Comparison of ENCODE assay signal across 8 cellular contexts in genomic region chr5:162209005-162209605, GRCh38.
A peak's percentile ranks its signal among the peaks of the same experiment; 100 is the strongest.
DNase-seq lines count a peak whose midpoint lies in the region; ATAC-seq and TF ChIP-seq lines count a peak whose summit lies in the region.

No MANE protein-coding gene starts in this region.

- H3K4me1 ChIP-seq in uterus, result no peaks in the 10 kb centered on the region

- no peaks in the 10 kb centered on the region for H3K36me3 ChIP-seq in uterus

- H3K9me3 Mint-ChIP-seq in activated naive CD4-positive, alpha-beta T cell treated with anti-CD3 and anti-CD28 coated beads for 36 hours, result peaks cover 2% of the 10 kb centered on the region

- ATAC-seq in GM21825 (IDR thresholded peaks at IDR 0.05; ENCODE audit: unreplicated experiment) (peak; percentile 92), omental fat pad (ENCODE audit: low FRiP score) (no peak)

- peak; percentile 13 for DNase-seq in activated naive CD4-positive, alpha-beta T cell treated with anti-CD3 and anti-CD28 coated beads for 36 hours
- DNase-seq in activated naive CD4-positive, alpha-beta T cell (lab: John Stamatoyannopoulos, UW), result no peak
- peak; percentile 14 for DNase-seq in Jurkat, Clone E6-1 (ENCODE audit: low read depth, low spot score)
- DNase-seq in UCSD-AML1 (lab: John Stamatoyannopoulos, UW; ENCODE audit: unreplicated experiment) (peak; percentile 41), iris pigment epithelial cell (ENCODE audit: low read depth) (peak; percentile 2), omental fat pad (ENCODE audit: low spot score) (no peak), uterus (no peak)

- no peak overlapping the region for H3K27ac ChIP-seq in uterus

- H3K27me3 Mint-ChIP-seq in activated naive CD4-positive, alpha-beta T cell treated with anti-CD3 and anti-CD28 coated beads for 36 hours (ENCODE audit: low read depth), result peaks cover 2% of the 10 kb centered on the region

- H3K4me1 Mint-ChIP-seq in activated naive CD4-positive, alpha-beta T cell treated with anti-CD3 and anti-CD28 coated beads for 36 hours (ENCODE audit: low read depth), result no peaks in the 10 kb centered on the region

- no peak overlapping the region for H3K4me3 Mint-ChIP-seq in activated naive CD4-positive, alpha-beta T cell treated with anti-CD3 and anti-CD28 coated beads for 36 hours

- no peaks in the 10 kb centered on the region for H3K36me3 Mint-ChIP-seq in activated naive CD4-positive, alpha-beta T cell treated with anti-CD3 and anti-CD28 coated beads for 36 hours (ENCODE audit: low read depth)

- no peak overlapping the region for H3K27ac Mint-ChIP-seq in activated naive CD4-positive, alpha-beta T cell treated with anti-CD3 and anti-CD28 coated beads for 36 hours

- intact Hi-C loops in activated naive CD4-positive, alpha-beta T cell treated with anti-CD3 and anti-CD28 coated beads for 36 hours (cut with micrococcal nuclease), result no loop called here
- intact Hi-C loops in uterus (cut with DNase I; ENCODE audit: low total_unique reads), result no loop called here

- H3K9me3 ChIP-seq in uterus, result no peaks in the 10 kb centered on the region

- H3K4me3 ChIP-seq in Jurkat, Clone E6-1 (ENCODE audit: low read length), result no peak overlapping the region
- no peak overlapping the region for H3K4me3 ChIP-seq in uterus

- CTCF ChIA-PET in activated naive CD4-positive, alpha-beta T cell treated with anti-CD3 and anti-CD28 coated beads for 36 hours (lab: Charles Lee), result no interaction called here

- no peak for TF ChIP-seq POLR2A in uterus (IDR thresholded peaks at IDR 0.05)

- TF ChIP-seq CTCF in omental fat pad (IDR thresholded peaks at IDR 0.05), result no peak
- TF ChIP-seq CTCF in uterus (IDR thresholded peaks at IDR 0.05), result no peak

- H3K27me3 ChIP-seq in uterus, result no peaks in the 10 kb centered on the region

Comparison
In these comparisons a context has a peak if more than half of its experiments do, and no peak if none do; other contexts are left out.
1. DNase-seq: peak in activated naive CD4-positive, alpha-beta T cell treated with anti-CD3 and anti-CD28 coated beads for 36 hours (single experiment), Jurkat, Clone E6-1 (single experiment), UCSD-AML1 (single experiment) and iris pigment epithelial cell (single experiment); none in activated naive CD4-positive, alpha-beta T cell (0 of 4), omental fat pad (single experiment) and uterus (0 of 2).